Comparison of ENCODE assay signal across 9 cellular contexts in genomic region chr10:35580421-35580770, GRCh38. TPM values are rescaled to one million over a fixed set of nuclear protein-coding genes. Genes with fewer than 3 reads are reported as not detected.
"Had no signal": no experiment of that assay in that cellular context is flagged by ENCODE, and none has a peak within 500 bp of the region (broad histone marks: within the 10 kb centered on the region; RNA-seq: fewer than 3 reads in every experiment).

No MANE protein-coding gene starts in this region.

- H3K27ac ChIP-seq: HL-60 had no signal

- H3K4me2 ChIP-seq: GM23338 had no signal

- DNase-seq: H9, HCEC 1CT, KBM-7 had no signal

- H3K4me3 ChIP-seq: GM23338 had no signal

- H2AFZ ChIP-seq: GM23338 had no signal

RNA-seq across cellular contexts. Expression of gene GJD4, which starts 24.7 kb away (rescaled TPM):
- total RNA-seq: GM23338, H1, H9, HepG2, HT1080 had no signal
- polyA plus RNA-seq: GM23338, H1, HepG2, IgD-negative memory B cell had no signal
